Comparison of ENCODE assay signal across 8 cellular contexts in the genomic region with DNA sequence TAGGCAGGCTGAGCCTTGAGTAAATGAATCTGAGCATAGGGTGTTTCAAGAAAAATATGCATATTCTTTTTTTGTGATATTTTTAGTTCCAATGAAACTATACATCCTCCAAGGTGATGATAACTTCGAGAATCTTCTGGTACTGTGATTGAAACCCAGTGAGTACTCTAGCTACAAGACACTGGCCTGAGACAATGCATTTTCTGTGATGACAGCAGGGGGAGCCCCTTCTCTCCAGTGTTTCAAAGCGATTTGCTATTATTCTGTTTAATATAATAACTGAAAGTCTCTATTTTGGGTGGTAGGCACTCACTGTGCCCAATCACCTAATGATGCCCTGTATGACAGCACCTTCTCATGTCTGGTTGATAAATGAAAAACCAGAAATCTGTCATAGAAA. TPM values are rescaled to one million over a fixed set of nuclear protein-coding genes. Genes with fewer than 3 reads are reported as not detected.
DNase-seq lines count a peak whose midpoint lies in the region; ATAC-seq and TF ChIP-seq lines count a peak whose summit lies in the region.

No MANE protein-coding gene starts in this region.

- no peak overlapping the region for H3K4me3 ChIP-seq in NB4 (ENCODE audit: low read depth, low read length)
- H3K4me3 ChIP-seq in neutrophil (ENCODE audit: low read depth in 1 of 2, low read length in 1 of 2) = no peak overlapping the region

- no peak overlapping the region for H3K27ac Mint-ChIP-seq in activated B cell treated with CpG ODN at 0.5 μM for 24 hours

- H3K27me3 ChIP-seq in neutrophil = no peaks in the 10 kb centered on the region

- intact Hi-C loops in activated B cell treated with CpG ODN at 0.5 μM for 24 hours (cut with micrococcal nuclease) = loop anchor here (1.0 to 5.0 kb wide), 5 partner anchors 15 to 504 kb away; no protein-coding TSS in a partner anchor

- no peaks in the 10 kb centered on the region for H3K27me3 Mint-ChIP-seq in activated B cell treated with CpG ODN at 0.5 μM for 24 hours

- TF ChIP-seq CTCF in NB4 (IDR thresholded peaks at IDR 0.05; ENCODE audit: low read depth, low read length) (peak; percentile 77), activated B cell treated with CpG ODN at 0.5 μM for 24 hours (IDR thresholded peaks at IDR 0.05) (peak; percentile 35), neutrophil (IDR thresholded peaks at IDR 0.05) (peak; percentile 63)

- no peaks in the 10 kb centered on the region for H3K9me3 Mint-ChIP-seq in activated B cell treated with CpG ODN at 0.5 μM for 24 hours

- H3K36me3 ChIP-seq in neutrophil = no peaks in the 10 kb centered on the region

- H3K27ac ChIP-seq in neutrophil = no peak overlapping the region

- TF ChIP-seq POLR2A in NB4 (IDR thresholded peaks at IDR 0.05; ENCODE audit: extremely low read depth, insufficient read length) = no peak

- CTCF ChIA-PET in activated B cell treated with CpG ODN at 0.5 μM for 24 hours (lab: Charles Lee) = interaction anchor here (0.5 to 3.1 kb wide), 15 partner anchors 12 to 492 kb away, joined by 3 to 33 read pairs (median 3); partner anchors contain the start of gene IRF2BP2

- H3K4me1 Mint-ChIP-seq in activated B cell treated with CpG ODN at 0.5 μM for 24 hours = peaks cover 50% of the 10 kb centered on the region

- ATAC-seq in activated B cell treated with CpG ODN at 0.5 μM for 24 hours (ENCODE audit: low read depth) = peak; percentile 13

- H3K4me1 ChIP-seq in neutrophil (ENCODE audit: control insufficient read depth in 1 of 2, insufficient read depth in 1 of 2, low read depth in 1 of 2, low read length in 1 of 2) = peaks cover 47 to 48% of the 10 kb centered on the region in 2 experiments

- no peak overlapping the region for H3K4me3 Mint-ChIP-seq in activated B cell treated with CpG ODN at 0.5 μM for 24 hours

- DNase-seq in NCI-H1436 (lab: John Stamatoyannopoulos, UW) = peak; percentile 61
- no peak for DNase-seq in NCI-H1436 treated with DMSO at 0.1 percent for 48 hours (lab: John Stamatoyannopoulos, UW)
- DNase-seq in NB4 (ENCODE audit: low read depth) = peak; percentile 81
- DNase-seq in activated B cell treated with CpG ODN at 0.5 μM for 24 hours = peak; percentile 27
- DNase-seq in effector CD8-positive, alpha-beta T cell (lab: John Stamatoyannopoulos, UW) = peak; percentile 32
- no peak for DNase-seq in DMS114 treated with DMSO at 0.1 percent for 48 hours (lab: John Stamatoyannopoulos, UW; ENCODE audit: unreplicated experiment)
- DNase-seq in glomerular visceral epithelial cell (ENCODE audit: extremely low spot score) = no peak

- H3K36me3 Mint-ChIP-seq in activated B cell treated with CpG ODN at 0.5 μM for 24 hours (ENCODE audit: low read depth) = peaks cover 8% of the 10 kb centered on the region

- POLR2A ChIA-PET in activated B cell treated with CpG ODN at 0.5 μM for 24 hours (lab: Charles Lee) = interaction anchor here (0.5 to 7.0 kb wide), 12 partner anchors 13 to 486 kb away, joined by 3 to 148 read pairs (median 4); partner anchors contain the start of gene IRF2BP2

- H3K9me3 ChIP-seq in neutrophil = no peaks in the 10 kb centered on the region

RNA-seq across cellular contexts. Expression of gene IRF2BP2, which starts 12.1 kb away (rescaled TPM):
- total RNA-seq in activated B cell treated with CpG ODN at 0.5 μM for 24 hours = 117 and 121 TPM in 2 replicates

Comparison
In these comparisons a context has a peak if more than half of its experiments do, and no peak if none do; other contexts are left out.
1. DNase-seq: peak in NCI-H1436 (single experiment), NB4 (single experiment), activated B cell treated with CpG ODN at 0.5 μM for 24 hours (single experiment) and effector CD8-positive, alpha-beta T cell (single experiment); none in NCI-H1436 treated with DMSO at 0.1 percent for 48 hours (single experiment), DMS114 treated with DMSO at 0.1 percent for 48 hours (single experiment) and glomerular visceral epithelial cell (single experiment).
2. Peak in every context shown above with its lines, with median percentiles within 50 percentile points of each other: CTCF ChIP-seq.